ENCODE assay signal across 19 cellular contexts in the genomic region with DNA sequence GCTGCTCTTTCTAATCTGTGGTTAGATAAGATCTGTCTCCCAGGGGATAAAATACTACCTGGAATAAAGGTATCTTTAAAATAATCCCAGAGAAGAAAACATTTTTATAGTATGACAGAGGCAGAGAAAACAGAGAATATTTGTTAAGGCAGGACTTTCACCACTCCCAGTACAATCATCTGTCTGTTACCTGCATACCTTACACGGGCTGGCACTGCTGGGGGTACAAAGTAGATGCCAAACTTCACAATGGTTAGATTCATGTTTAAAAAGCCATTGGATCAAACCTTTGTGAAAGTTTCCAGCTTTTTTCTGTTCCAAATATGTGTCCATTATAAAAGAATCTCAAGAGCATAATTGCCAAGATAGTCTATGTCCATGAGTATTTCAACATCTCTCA.
"Had no signal": no experiment of that assay in that cellular context is flagged by ENCODE, and none has a peak within 500 bp of the region (broad histone marks: within the 10 kb centered on the region; RNA-seq: fewer than 3 reads in every experiment).

No MANE protein-coding gene starts in this region.

- H3K27ac ChIP-seq: epithelial cell of prostate, esophagus muscularis mucosa, heart left ventricle, suprapubic skin, thyroid gland, uterus had no signal

- H3K36me3 ChIP-seq: esophagus muscularis mucosa, heart left ventricle, suprapubic skin, thyroid gland, uterus had no signal

- ATAC-seq: effector memory CD8-positive, alpha-beta T cell; heart left ventricle; right cardiac atrium had no signal

- DNase-seq: effector memory CD8-positive, alpha-beta T cell; heart left ventricle; hippocampal formation; kidney glomerular epithelial cell; mesenchymal stem cell; midbrain; naive B cell; occipital lobe; right cardiac atrium; small intestine; stimulated activated CD4-positive, alpha-beta T cell treated with anti-CD3 and anti-CD28 coated beads, Interleukin-12 subunit alpha, Interleukin-12 subunit beta, amount 100 ng/mL, for 4 hours; stimulated activated naive CD4-positive, alpha-beta T cell treated with Interleukin-2 at 50 U/mL for 16 hours; thyroid gland; uterus had no signal

- H3K4me3 Mint-ChIP-seq: effector memory CD8-positive, alpha-beta T cell; nephron; type B pancreatic cell had no signal

- H3K4me1 ChIP-seq: thyroid gland, uterus had no signal

- H3K36me3 Mint-ChIP-seq: naive B cell, type B pancreatic cell had no signal

- H3K4me3 ChIP-seq: esophagus muscularis mucosa, heart left ventricle, suprapubic skin, thyroid gland, uterus had no signal

- H3K9me3 ChIP-seq: esophagus muscularis mucosa, heart left ventricle, suprapubic skin, thyroid gland, uterus had no signal

- H3K9me3 Mint-ChIP-seq: effector memory CD8-positive, alpha-beta T cell; nephron had no signal

- H3K27ac Mint-ChIP-seq: effector memory CD8-positive, alpha-beta T cell; nephron; type B pancreatic cell had no signal

- H3K27me3 ChIP-seq: esophagus muscularis mucosa, heart left ventricle, suprapubic skin, thyroid gland, uterus had no signal

- H3K27me3 Mint-ChIP-seq: effector memory CD8-positive, alpha-beta T cell; naive B cell; type B pancreatic cell had no signal
